In the genomic region with DNA sequence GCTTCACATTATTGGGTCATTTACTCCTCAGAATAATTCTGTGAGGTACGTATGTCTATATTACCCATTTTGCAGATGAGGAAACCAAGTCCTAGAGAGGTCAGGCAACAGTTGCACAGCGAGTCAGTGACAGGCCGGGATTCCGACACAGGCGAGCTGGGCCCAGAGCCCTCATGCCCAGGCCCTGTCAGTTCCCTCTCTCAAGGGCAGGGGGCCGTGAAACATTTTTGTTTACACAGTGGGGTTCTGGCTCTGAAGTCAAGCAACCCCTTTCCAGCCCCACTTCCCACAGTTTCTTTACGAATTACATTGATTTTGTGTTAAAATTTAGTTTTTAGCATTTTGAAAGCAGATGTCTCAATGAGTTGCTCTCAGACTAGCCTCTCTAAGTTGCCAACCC, we compare ENCODE assay signal across 2 cellular contexts.
TF ChIP-seq lines count a peak whose summit lies in the region.

No MANE protein-coding gene starts in this region.

TF ChIP-seq in HepG2, 621 proteins besides CTCF, POLR2A, EP300 and RAD21:
- TF ChIP-seq ZNF629 (CRISPR knock-in tag; conservative IDR thresholded peaks at IDR 0.05): peak; percentile 41; the same call in 1 of the 2 replicates
- TF ChIP-seq, protein P1, sequence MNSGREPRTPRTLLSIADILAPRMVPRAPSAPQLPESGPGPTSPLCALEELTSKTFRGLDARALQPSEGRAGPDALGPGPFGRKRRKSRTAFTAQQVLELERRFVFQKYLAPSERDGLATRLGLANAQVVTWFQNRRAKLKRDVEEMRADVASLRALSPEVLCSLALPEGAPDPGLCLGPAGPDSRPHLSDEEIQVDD (CRISPR knock-in tag; IDR thresholded peaks at IDR 0.05; ENCODE audit: borderline replicate concordance): no peak
- no peak for TF ChIP-seq ZNF891 (CRISPR knock-in tag; IDR thresholded peaks at IDR 0.05)

TF ChIP-seq in WTC11, 78 proteins besides CTCF, POLR2A, EP300 and RAD21:
- TF ChIP-seq ETV6 (CRISPR knock-in tag; IDR thresholded peaks at IDR 0.05) (no peak), NR2C2 (CRISPR knock-in tag; IDR thresholded peaks at IDR 0.05) (no peak), JUN (CRISPR knock-in tag; IDR thresholded peaks at IDR 0.05) (no peak), ZBTB21 (CRISPR knock-in tag; IDR thresholded peaks at IDR 0.05; ENCODE audit: borderline replicate concordance) (no peak), JAZF1 (CRISPR knock-in tag; IDR thresholded peaks at IDR 0.05) (no peak), GRHL2 (CRISPR knock-in tag; IDR thresholded peaks at IDR 0.05; ENCODE audit: insufficient replicate concordance, severe bottlenecking) (no peak), HMGA2 (CRISPR knock-in tag; IDR thresholded peaks at IDR 0.05) (no peak), ZNF121 (CRISPR knock-in tag; IDR thresholded peaks at IDR 0.05) (no peak)
- TF ChIP-seq, protein P2, sequence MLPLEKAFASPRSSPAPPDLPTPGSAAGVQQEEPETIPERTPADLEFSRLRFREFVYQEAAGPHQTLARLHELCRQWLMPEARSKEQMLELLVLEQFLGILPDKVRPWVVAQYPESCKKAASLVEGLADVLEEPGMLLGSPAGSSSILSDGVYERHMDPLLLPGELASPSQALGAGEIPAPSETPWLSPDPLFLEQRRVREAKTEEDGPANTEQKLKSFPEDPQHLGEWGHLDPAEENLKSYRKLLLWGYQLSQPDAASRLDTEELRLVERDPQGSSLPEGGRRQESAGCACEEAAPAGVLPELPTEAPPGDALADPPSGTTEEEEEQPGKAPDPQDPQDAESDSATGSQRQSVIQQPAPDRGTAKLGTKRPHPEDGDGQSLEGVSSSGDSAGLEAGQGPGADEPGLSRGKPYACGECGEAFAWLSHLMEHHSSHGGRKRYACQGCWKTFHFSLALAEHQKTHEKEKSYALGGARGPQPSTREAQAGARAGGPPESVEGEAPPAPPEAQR (CRISPR knock-in tag; IDR thresholded peaks at IDR 0.05): no peak
- TF ChIP-seq, protein P3, sequence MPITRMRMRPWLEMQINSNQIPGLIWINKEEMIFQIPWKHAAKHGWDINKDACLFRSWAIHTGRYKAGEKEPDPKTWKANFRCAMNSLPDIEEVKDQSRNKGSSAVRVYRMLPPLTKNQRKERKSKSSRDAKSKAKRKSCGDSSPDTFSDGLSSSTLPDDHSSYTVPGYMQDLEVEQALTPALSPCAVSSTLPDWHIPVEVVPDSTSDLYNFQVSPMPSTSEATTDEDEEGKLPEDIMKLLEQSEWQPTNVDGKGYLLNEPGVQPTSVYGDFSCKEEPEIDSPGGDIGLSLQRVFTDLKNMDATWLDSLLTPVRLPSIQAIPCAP (CRISPR knock-in tag; IDR thresholded peaks at IDR 0.05): no peak
